In genomic region chr13:51844862-51845573, GRCh38 we compare ENCODE assay signal across 8 cellular contexts. TPM values are rescaled to one million over a fixed set of nuclear protein-coding genes. Genes with fewer than 3 reads are reported as not detected.
DNase-seq lines count a peak whose midpoint lies in the region; ATAC-seq and TF ChIP-seq lines count a peak whose summit lies in the region.

TMEM272 (minus strand) TSS chr13:51845177; CDS start chr13:51838530, 6,647 bp downstream.

- H3K4me3 ChIP-seq in Panc1 (ENCODE audit: low read depth in 2 of 2, low read length in 2 of 2) (no peak within 1 kb of the TSS), parathyroid adenoma (ENCODE audit: low read depth, low read length) (no peak within 1 kb of the TSS)

- TF ChIP-seq CTCF in Panc1 (IDR thresholded peaks at IDR 0.05) = peak; percentile 86
- TF ChIP-seq CTCF in parathyroid adenoma (IDR thresholded peaks at IDR 0.05) = peak; percentile 60

- peak; percentile 74 for ATAC-seq in HG02759 (IDR thresholded peaks at IDR 0.05; ENCODE audit: unreplicated experiment)
- peak; percentile 82 for ATAC-seq in Panc1
- ATAC-seq in GM18505 (IDR thresholded peaks at IDR 0.05; ENCODE audit: unreplicated experiment) = no peak

- H3K27ac ChIP-seq in Panc1 (ENCODE audit: low read length) = no peak within 1 kb of the TSS
- no peak within 1 kb of the TSS for H3K27ac ChIP-seq in parathyroid adenoma

- H3K4me1 ChIP-seq in Panc1 (ENCODE audit: control insufficient read depth, insufficient read depth, low read length) (no peaks in the 10 kb centered on the region), parathyroid adenoma (no peaks in the 10 kb centered on the region)

- CTCF ChIA-PET in Panc1 (lab: Charles Lee) = interaction anchor here (0.6 to 0.7 kb wide), 2 partner anchors 246 to 510 kb away, joined by 3 to 8 read pairs; no protein-coding TSS in a partner anchor

- no peak within 1 kb of the TSS for H3K4me2 ChIP-seq in parathyroid adenoma (ENCODE audit: low read length)

- no peak for TF ChIP-seq POLR2A in GM18505 (IDR thresholded peaks at IDR 0.05; ENCODE audit: borderline replicate concordance, extremely low read depth, insufficient read depth, insufficient read length)

- POLR2A ChIA-PET in Panc1 (lab: Charles Lee) = no interaction called here

- H3K36me3 ChIP-seq in Panc1 (ENCODE audit: control insufficient read depth, insufficient read depth, low read length) (no peaks in the 10 kb centered on the region), parathyroid adenoma (ENCODE audit: control insufficient read depth, insufficient read depth, low read length) (no peaks in the 10 kb centered on the region)

- no TSS peak for BruUV-seq in Panc1 (replicated peaks; lab: Mats Ljungman, UMichigan)

- H3K27me3 ChIP-seq in Panc1 (ENCODE audit: control insufficient read depth, insufficient read depth, low read length) = peaks cover 3% of the 10 kb centered on the region; the same call in 1 of the 2 replicates
- no peaks in the 10 kb centered on the region for H3K27me3 ChIP-seq in parathyroid adenoma (ENCODE audit: control insufficient read depth, insufficient read depth, low read length)

- in situ Hi-C loops in Panc1 (cut with HindIII; ENCODE audit: low pct_unique_long_range_greater_than_20kb, low sequenced_read_pairs) = no loop called here

- DNase-seq in DMS53 (lab: John Stamatoyannopoulos, UW) (peak; percentile 78), Panc1 (ENCODE audit: low read depth, low spot score) (no peak), head of caudate nucleus (peak; percentile 57 to 93 (median 85)), OCI-M2 (lab: John Stamatoyannopoulos, UW; ENCODE audit: unreplicated experiment) (no peak)
- peak; percentile 62 for DNase-seq in activated naive CD4-positive, alpha-beta T cell treated with anti-CD3 and anti-CD28 coated beads, Interleukin-2, amount 50 U/mL, for 16 hours

- no peaks in the 10 kb centered on the region for H3K79me2 ChIP-seq in parathyroid adenoma

- intact Hi-C loops in Panc1 (cut with micrococcal nuclease; ENCODE audit: unreplicated experiment) (no loop called here), head of caudate nucleus (cut with DNase I) (no loop called here)

- H3K9ac ChIP-seq in parathyroid adenoma = no peak within 1 kb of the TSS

- peak within 1 kb of the TSS; percentile 62 for H2AFZ ChIP-seq in parathyroid adenoma

- H3K9me3 ChIP-seq in Panc1 (ENCODE audit: control insufficient read depth, insufficient read depth, low read depth, low read length) (no peaks in the 10 kb centered on the region), parathyroid adenoma (ENCODE audit: control insufficient read depth, low read length) (no peaks in the 10 kb centered on the region)

RNA-seq across cellular contexts. Expression of gene TMEM272, which starts in this region (rescaled TPM):
- total RNA-seq in Panc1 (2021; ENCODE audit: unreplicated experiment) = 0.15 TPM
- not detected for polyA plus RNA-seq in Panc1 (2012; ENCODE audit: insufficient read length)

Comparison
In these comparisons a context has a peak if more than half of its experiments do, and no peak if none do; other contexts are left out.
1. Peak in ATAC-seq in Panc1; RNA of the gene not detected or under 1 TPM.
2. DNase-seq: peak in DMS53 (single experiment), activated naive CD4-positive, alpha-beta T cell treated with anti-CD3 and anti-CD28 coated beads, Interleukin-2, amount 50 U/mL, for 16 hours (single experiment) and head of caudate nucleus (42 of 42); none in Panc1 (single experiment) and OCI-M2 (single experiment).